ENCODE assay signal across 24 cellular contexts in the genomic region with DNA sequence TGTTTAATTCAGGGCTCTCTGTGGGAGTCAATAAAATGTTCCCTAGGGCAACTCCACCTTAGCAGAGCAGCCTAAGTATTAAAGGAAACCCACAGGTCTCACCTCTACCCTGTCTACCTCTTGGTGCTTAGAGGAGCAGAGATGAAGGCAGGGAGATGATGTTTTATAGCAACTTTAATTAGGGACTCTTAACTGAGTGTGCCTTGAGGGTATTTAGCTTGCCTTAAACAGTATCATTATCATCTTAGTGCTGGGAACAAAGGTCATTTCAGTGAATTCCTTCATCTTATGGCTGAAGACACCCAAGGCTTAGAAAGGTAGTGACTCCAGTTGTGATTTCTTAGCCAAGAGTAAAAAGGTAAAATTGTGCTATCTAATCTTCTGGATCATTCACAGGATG. TPM values are rescaled to one million over a fixed set of nuclear protein-coding genes. Genes with fewer than 3 reads are reported as not detected.
A peak's percentile ranks its signal among the peaks of the same experiment; 100 is the strongest.
DNase-seq lines count a peak whose midpoint lies in the region; ATAC-seq and TF ChIP-seq lines count a peak whose summit lies in the region.
"Had no signal": no experiment of that assay in that cellular context is flagged by ENCODE, and none has a peak within 500 bp of the region (broad histone marks: within the 10 kb centered on the region; RNA-seq: fewer than 3 reads in every experiment).

No MANE protein-coding gene starts in this region.

- H3K4me3 ChIP-seq in Peyer's patch (no peak overlapping the region), right lobe of liver (no peak overlapping the region)

- H3K27me3 ChIP-seq in Peyer's patch, result no peaks in the 10 kb centered on the region
- H3K27me3 ChIP-seq in right lobe of liver, result no peaks in the 10 kb centered on the region

- intact Hi-C loops in right lobe of liver (cut with DNase I), result no loop called here

- TF ChIP-seq POLR2A in Peyer's patch (IDR thresholded peaks at IDR 0.05), result no peak
- TF ChIP-seq POLR2A in right lobe of liver (IDR thresholded peaks at IDR 0.05), result no peak

- TF ChIP-seq CTCF in Peyer's patch (IDR thresholded peaks at IDR 0.05), result no peak
- TF ChIP-seq CTCF in right lobe of liver (IDR thresholded peaks at IDR 0.05), result no peak

- H3K9me3 ChIP-seq in Peyer's patch (no peaks in the 10 kb centered on the region), right lobe of liver (no peaks in the 10 kb centered on the region)
- H3K9me3 ChIP-seq: SK-N-SH had no signal

- ATAC-seq in right lobe of liver (no peak), HG02840 (IDR thresholded peaks at IDR 0.05; ENCODE audit: low FRiP score, unreplicated experiment) (no peak), HG03469 (IDR thresholded peaks at IDR 0.05; ENCODE audit: unreplicated experiment) (no peak), HG03108 (IDR thresholded peaks at IDR 0.05; ENCODE audit: unreplicated experiment) (no peak)

- H3K36me3 ChIP-seq in Peyer's patch (peaks cover 0 to 77% (median 0%) of the 10 kb centered on the region in 3 donors), right lobe of liver (peaks cover 0 to 23% (median 5%) of the 10 kb centered on the region in 4 donors)

- H3K4me1 ChIP-seq in Peyer's patch (peaks cover 0 to 56% (median 2%) of the 10 kb centered on the region in 4 donors), right lobe of liver (peaks cover 0 to 36% (median 9%) of the 10 kb centered on the region in 4 donors)

- DNase-seq in SIG-M5 treated with dmso at 0.1 percent for 504 hours (lab: John Stamatoyannopoulos, UW; ENCODE audit: unreplicated experiment) (peak; percentile 6), SIG-M5 (lab: John Stamatoyannopoulos, UW) (no peak), Peyer's patch (no peak), right lobe of liver (no peak)
- no peak for DNase-seq in activated T-cell treated with anti-CD3 and anti-CD28 coated beads, Interleukin-2, amount 50 U/mL, for 48 hours
- DNase-seq: Calu3; CD4-positive, CD25-positive, alpha-beta regulatory T cell; GOT3; HCEC 1CT; KBM-7; NCI-H1105; NCI-H146; NCI-H2029; NCI-H345; NCI-H524; RPMI8226; SHP77; SK-N-SH had no signal

- H3K27ac ChIP-seq in Peyer's patch (peak overlapping the region in 3 of 4 donors; percentile 69 to 83 (median 80)), right lobe of liver (peak overlapping the region in 2 of 3 donors; percentile 59 to 67)

RNA-seq across cellular contexts. Expression of a gene that starts 26.7 kb away (rescaled TPM):
- 1,000 to 10,000 TPM in 1 of 4 donors, 100 to 1,000 TPM in 3; 189 to 1,274 (median 741) TPM for total RNA-seq in Peyer's patch
- 100 to 1,000 TPM in 1 of 6 experiments, 10 to 100 TPM in 2, 1 to 10 TPM in 3; 2.1 to 118 (median 19.1) TPM for total RNA-seq in right lobe of liver
- total RNA-seq: A172; B cell; T-helper 2 cell treated with Interferon-gamma antibody and Interleukin-4, amounts not matched to agents 100 ng/mL and 5 ng/mL, for 36 hours had no signal

RNA-seq across cellular contexts. Expression of a gene that starts 45.9 kb away (rescaled TPM):
- total RNA-seq in Peyer's patch, result 100 to 1,000 TPM; 105 to 207 (median 184) TPM
- 10 to 100 TPM; 55.1 to 95.9 (median 75.6) TPM for total RNA-seq in right lobe of liver
